In genomic region chr12:47892819-47893218, GRCh38 we compare ENCODE assay signal across 23 cellular contexts. TPM values are rescaled to one million over a fixed set of nuclear protein-coding genes. Genes with fewer than 3 reads are reported as not detected.
DNase-seq lines count a peak whose midpoint lies in the region; ATAC-seq and TF ChIP-seq lines count a peak whose summit lies in the region.
"Had no signal": no experiment of that assay in that cellular context is flagged by ENCODE, and none has a peak within 500 bp of the region (broad histone marks: within the 10 kb centered on the region; RNA-seq: fewer than 3 reads in every experiment).

No MANE protein-coding gene starts in this region.

- TF ChIP-seq CTCF in neural crest cell (conservative IDR thresholded peaks at IDR 0.05) (no peak), dorsolateral prefrontal cortex (IDR thresholded peaks at IDR 0.05 in 54 of 56, conservative IDR thresholded peaks at IDR 0.05 in 2 of 56; ENCODE audit: low read depth in 1 of 56, partially characterized antibody in 56 of 56) (no peak)

- peak overlapping the region; percentile 70 to 94 (median 86) for H3K4me2 ChIP-seq in BLaER1 treated with 17β-estradiol and CSF1 and Interleukin-3, amounts not matched to agents 10 nM and 100 nM
- H3K4me2 ChIP-seq in GM23248 (ENCODE audit: unreplicated experiment): no peak overlapping the region

- intact Hi-C loops in dendritic cell treated with granulocyte-macrophage colony-stimulating factor and Interleukin-4, amounts not matched to agents 40 ng/mL and 50 ng/mL, for 4 days (cut with micrococcal nuclease): no loop called here
- intact Hi-C loops in Right ventricle myocardium superior (cut with DNase I): no loop called here
- intact Hi-C loops in dorsolateral prefrontal cortex (cut with DNase I): no loop called here

- WGBS in GM23248 (ENCODE audit: low coverage in 1 of 2, low lambda C conversion rate in 2 of 2, missing lambda C conversion rate in 2 of 2), 2 experiments: 63 to 68% methylated on average over 5 of the region's 5 CpGs

- no peaks in the 10 kb centered on the region for H3K27me3 ChIP-seq in BLaER1 treated with 17β-estradiol and CSF1 and Interleukin-3, amounts not matched to agents 10 nM and 100 nM
- H3K27me3 ChIP-seq in GM23248 (replicated peaks; ENCODE audit: insufficient read depth): no peaks in the 10 kb centered on the region
- H3K27me3 ChIP-seq in dorsolateral prefrontal cortex: peaks cover 0 to 68% (median 25%) of the 10 kb centered on the region in 45 donors
- H3K27me3 ChIP-seq: BE2C, brain microvascular endothelial cell had no signal

- H3K9me2 ChIP-seq in GM23248 (ENCODE audit: insufficient read depth): no peaks in the 10 kb centered on the region

- H3F3A ChIP-seq in GM23248 (ENCODE audit: insufficient read depth): no peaks in the 10 kb centered on the region

- peaks cover 50 to 91% (median 72%) of the 10 kb centered on the region in 10 experiments for H3K4me1 ChIP-seq in BLaER1 treated with 17β-estradiol and CSF1 and Interleukin-3, amounts not matched to agents 10 nM and 100 nM
- peaks cover 8% of the 10 kb centered on the region; the same call in 1 of the 2 replicates for H3K4me1 ChIP-seq in GM23248 (ENCODE audit: insufficient read depth)
- H3K4me1 ChIP-seq: BE2C, psoas muscle had no signal

- peak overlapping the region in 8 of 11 experiments; percentile 12 to 74 (median 58); a peak in 7 of 22 replicates for H3K27ac ChIP-seq in BLaER1 treated with 17β-estradiol and CSF1 and Interleukin-3, amounts not matched to agents 10 nM and 100 nM
- H3K27ac ChIP-seq in GM23248 (no peak overlapping the region), dorsolateral prefrontal cortex (no peak overlapping the region)
- H3K27ac ChIP-seq: brain microvascular endothelial cell, psoas muscle, WERI-Rb-1 had no signal

- H3K4me3 ChIP-seq in BLaER1 treated with 17β-estradiol and CSF1 and Interleukin-3, amounts not matched to agents 10 nM and 100 nM: no peak overlapping the region
- H3K4me3 ChIP-seq in GM23248 (no peak overlapping the region), dorsolateral prefrontal cortex (no peak overlapping the region)
- H3K4me3 ChIP-seq: psoas muscle had no signal

- no peaks in the 10 kb centered on the region for H3K27me3 Mint-ChIP-seq in dendritic cell treated with granulocyte-macrophage colony-stimulating factor and Interleukin-4, amounts not matched to agents 40 ng/mL and 50 ng/mL, for 4 days
- H3K27me3 Mint-ChIP-seq in neural crest cell (ENCODE audit: low read depth): peaks cover 23% of the 10 kb centered on the region

- peaks cover 97% of the 10 kb centered on the region for H3K36me3 Mint-ChIP-seq in dendritic cell treated with granulocyte-macrophage colony-stimulating factor and Interleukin-4, amounts not matched to agents 40 ng/mL and 50 ng/mL, for 4 days (ENCODE audit: low read depth)
- no peaks in the 10 kb centered on the region for H3K36me3 Mint-ChIP-seq in neural crest cell (ENCODE audit: low read depth)
- H3K36me3 Mint-ChIP-seq: type B pancreatic cell had no signal

- no peak for ATAC-seq in Right ventricle myocardium superior (ENCODE audit: poor library complexity)
- ATAC-seq: natural killer cell treated with Interleukin-12 subunit alpha and Interleukin-12 subunit beta and Interleukin-15 and Interleukin-18, amount 100 ng/mL, for 72 hours had no signal

- H4K20me1 ChIP-seq in BLaER1 treated with 17β-estradiol and CSF1 and Interleukin-3, amounts not matched to agents 10 nM and 100 nM: peaks cover 0 to 5% (median 0%) of the 10 kb centered on the region in 11 experiments; a peak in 1 of 22 replicates
- H4K20me1 ChIP-seq in GM23248 (ENCODE audit: insufficient read depth): peaks cover 12% of the 10 kb centered on the region; the same call in 1 of the 2 replicates

- H3K4me3 Mint-ChIP-seq in dendritic cell treated with granulocyte-macrophage colony-stimulating factor and Interleukin-4, amounts not matched to agents 40 ng/mL and 50 ng/mL, for 4 days: no peak overlapping the region
- H3K4me3 Mint-ChIP-seq in neural crest cell: no peak overlapping the region
- H3K4me3 Mint-ChIP-seq: natural killer cell treated with Interleukin-12 subunit alpha and Interleukin-12 subunit beta and Interleukin-15 and Interleukin-18, amount 100 ng/mL, for 72 hours; type B pancreatic cell had no signal

- H3K79me2 ChIP-seq in GM23248 (ENCODE audit: insufficient read depth): peaks cover 71% of the 10 kb centered on the region

- in situ Hi-C loops in GM23248 (cut with MboI): no loop called here

- no peaks in the 10 kb centered on the region for H3K9me3 ChIP-seq in BLaER1 treated with 17β-estradiol and CSF1 and Interleukin-3, amounts not matched to agents 10 nM and 100 nM (replicated peaks in 1 of 11)
- no peaks in the 10 kb centered on the region for H3K9me3 ChIP-seq in GM23248 (ENCODE audit: low read depth)
- H3K9me3 ChIP-seq: BE2C, psoas muscle had no signal

- peaks cover 100% of the 10 kb centered on the region for H3K4me1 Mint-ChIP-seq in dendritic cell treated with granulocyte-macrophage colony-stimulating factor and Interleukin-4, amounts not matched to agents 40 ng/mL and 50 ng/mL, for 4 days (ENCODE audit: low read depth)
- H3K4me1 Mint-ChIP-seq in neural crest cell: no peaks in the 10 kb centered on the region

- peaks cover 0 to 12% (median 0%) of the 10 kb centered on the region in 11 experiments; a peak in 2 of 22 replicates for H3K36me3 ChIP-seq in BLaER1 treated with 17β-estradiol and CSF1 and Interleukin-3, amounts not matched to agents 10 nM and 100 nM
- 0 out of 2 replicates have a peak, but pooled peaks cover 2% of the 10 kb centered on the region for H3K36me3 ChIP-seq in GM23248 (ENCODE audit: low read depth)
- H3K36me3 ChIP-seq: BE2C, WERI-Rb-1 had no signal

- DNase-seq in GM23248: peak; percentile 57
- DNase-seq in neural crest cell (ENCODE audit: low read depth, low spot score): no peak
- DNase-seq in NCI-H1048 (lab: John Stamatoyannopoulos, UW): no peak
- DNase-seq in DMS 273 (lab: John Stamatoyannopoulos, UW; ENCODE audit: unreplicated experiment): no peak
- no peak for DNase-seq in Right ventricle myocardium superior
- DNase-seq in dorsolateral prefrontal cortex: no peak
- DNase-seq: activated naive CD4-positive, alpha-beta T cell treated with Interleukin-2 at 50 U/mL for 16 hours; BE2C; brain microvascular endothelial cell; erythroblast; HCEC 1CT; NCI-H1436; NCI-H345; NK-92 treated with Interleukin-12 subunit alpha and Interleukin-12 subunit beta, amount 100 ng/mL, for 24 hours; psoas muscle; stimulated activated naive CD4-positive, alpha-beta T cell treated with Interleukin-2 at 50 U/mL for 16 hours; SW 1271; WERI-Rb-1 had no signal

- no peaks in the 10 kb centered on the region for H3K9me3 Mint-ChIP-seq in dendritic cell treated with granulocyte-macrophage colony-stimulating factor and Interleukin-4, amounts not matched to agents 40 ng/mL and 50 ng/mL, for 4 days
- no peaks in the 10 kb centered on the region for H3K9me3 Mint-ChIP-seq in neural crest cell
- H3K9me3 Mint-ChIP-seq: natural killer cell treated with Interleukin-12 subunit alpha and Interleukin-12 subunit beta and Interleukin-15 and Interleukin-18, amount 100 ng/mL, for 72 hours; type B pancreatic cell had no signal

- H3K9ac ChIP-seq in BLaER1 treated with 17β-estradiol and CSF1 and Interleukin-3, amounts not matched to agents 10 nM and 100 nM: peak overlapping the region in 3 of 11 experiments; percentile 6 to 51 (median 12); a peak in 1 of 22 replicates
- no peak overlapping the region for H3K9ac ChIP-seq in GM23248

- no peak overlapping the region for H2AFZ ChIP-seq in GM23248

- peak overlapping the region; percentile 95 for H3K27ac Mint-ChIP-seq in dendritic cell treated with granulocyte-macrophage colony-stimulating factor and Interleukin-4, amounts not matched to agents 40 ng/mL and 50 ng/mL, for 4 days
- peak overlapping the region; percentile 46 for H3K27ac Mint-ChIP-seq in neural crest cell (ENCODE audit: unreplicated experiment)
- H3K27ac Mint-ChIP-seq: type B pancreatic cell had no signal

RNA-seq across cellular contexts. Expression of gene VDR, which starts 12.0 kb away (rescaled TPM):
- 30.5 and 37.2 TPM in 2 replicates for total RNA-seq in GM23248 (2014; rRNA removed; shearing (Covaris generic))
- 23.9 and 25.5 TPM in 2 replicates for polyA plus RNA-seq in GM23248 (2016; fragmentation: Nextera tagmentation; extraction: Ambion mirVana)
- total RNA-seq in neural crest cell (not detected in 2 replicates), Right ventricle myocardium superior (0.11 TPM), dorsolateral prefrontal cortex (1 to 10 TPM in 18 of 120 experiments, under 1 TPM in 96, not detected in 6; 0.12 to 2.9 (median 0.42) TPM)
- total RNA-seq: lung microvascular endothelial cell had no signal

Comparison
In these comparisons a context has a peak if more than half of its experiments do, and no peak if none do; other contexts are left out.
1. H3K27ac ChIP-seq: peak in BLaER1 treated with 17β-estradiol and CSF1 and Interleukin-3, amounts not matched to agents 10 nM and 100 nM (8 of 11); none in GM23248 (single experiment) and dorsolateral prefrontal cortex (0 of 59).